In the genomic region with DNA sequence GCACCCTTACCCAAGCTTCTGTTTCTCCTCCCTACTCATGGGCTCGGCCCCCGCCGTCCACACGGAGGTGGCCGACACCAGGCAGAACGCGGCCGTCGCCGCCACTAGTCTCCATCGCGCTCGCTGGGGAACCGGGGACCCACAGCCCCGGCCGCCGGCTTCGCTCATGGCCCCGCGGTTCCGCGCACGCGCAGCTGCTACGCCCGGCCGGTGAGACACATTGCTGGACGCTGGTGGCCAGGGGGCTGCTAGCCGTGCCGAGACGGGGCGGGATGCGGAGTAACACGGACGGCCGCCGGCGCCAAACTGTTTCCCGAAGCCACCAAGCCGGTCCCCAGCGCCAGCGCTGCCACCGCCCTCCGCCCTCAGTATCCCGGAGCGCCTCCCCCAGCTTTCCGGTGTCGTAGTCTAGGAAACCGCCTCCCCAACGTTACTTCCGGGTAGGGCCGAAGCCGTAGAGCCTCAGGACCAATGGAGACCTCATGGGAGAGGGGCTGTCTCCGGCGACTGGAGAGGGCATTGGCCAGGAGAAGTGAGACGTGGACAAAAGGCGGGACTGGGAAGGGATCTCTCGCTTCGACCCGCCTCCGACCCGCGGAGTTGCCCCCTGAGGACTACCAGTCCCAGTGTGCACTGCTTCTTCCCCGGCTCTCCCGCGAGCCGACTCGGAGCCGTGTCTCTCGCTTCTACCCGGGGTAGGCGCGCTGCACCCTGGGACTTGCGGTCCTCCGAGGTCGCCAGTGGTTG, we compare ENCODE assay signal across 8 cellular contexts. TPM values are rescaled to one million over a fixed set of nuclear protein-coding genes. Genes with fewer than 3 reads are reported as not detected.
DNase-seq lines count a peak whose midpoint lies in the region; ATAC-seq and TF ChIP-seq lines count a peak whose summit lies in the region.

Gene EDEM3 (minus strand): TSS at position 380 of the 747 bp plus-strand sequence. CDS start 212 bp downstream, at position 168.

- peak; percentile 97 for TF ChIP-seq POLR2A in erythroblast (IDR thresholded peaks at IDR 0.05; ENCODE audit: low read length)

- H3K9ac ChIP-seq in mucosa of rectum (ENCODE audit: low read depth in 1 of 2, low read length in 2 of 2) = peak within 1 kb of the TSS; percentile 90 to 95

- peaks cover 3% of the 10 kb centered on the region for H3K27me3 ChIP-seq in Panc1 (ENCODE audit: control insufficient read depth, insufficient read depth, low read length)
- H3K27me3 ChIP-seq in mucosa of rectum (ENCODE audit: control insufficient read depth in 2 of 2, insufficient read depth in 2 of 2, low read length in 2 of 2) = no peaks in the 10 kb centered on the region

- DNase-seq in DMS53 (lab: John Stamatoyannopoulos, UW) (peak; percentile 100), KG1 (lab: John Stamatoyannopoulos, UW) (peak; percentile 91), Panc1 (ENCODE audit: low read depth, low spot score) (peak; percentile 96), erythroblast (lab: John Stamatoyannopoulos, UW) (peak; percentile 99)
- DNase-seq in activated T-cell treated with anti-CD3 and anti-CD28 coated beads, Interleukin-2, amount 50 U/mL, for 4 hours = peak; percentile 96
- DNase-seq in stimulated activated CD8-positive, alpha-beta memory T cell treated with anti-CD3 and anti-CD28 coated beads, Interleukin-4, amount 100 ng/mL, for 48 hours = peak; percentile 96

- H3K4me1 ChIP-seq in Panc1 (ENCODE audit: control insufficient read depth, insufficient read depth, low read length) = peaks cover 9% of the 10 kb centered on the region; the same call in 1 of the 2 replicates
- peaks cover 4 to 26% of the 10 kb centered on the region in 2 donors for H3K4me1 ChIP-seq in mucosa of rectum (ENCODE audit: control insufficient read depth in 2 of 2, insufficient read depth in 2 of 2, low read length in 2 of 2)

- in situ Hi-C loops in Panc1 (cut with HindIII; ENCODE audit: low pct_unique_long_range_greater_than_20kb, low sequenced_read_pairs) = no loop called here

- BruUV-seq in Panc1 (replicated peaks; lab: Mats Ljungman, UMichigan) = no TSS peak

- no peaks in the 10 kb centered on the region for H3K9me3 ChIP-seq in Panc1 (ENCODE audit: control insufficient read depth, insufficient read depth, low read depth, low read length)
- H3K9me3 ChIP-seq in mucosa of rectum (ENCODE audit: control insufficient read depth in 2 of 2, low read length in 2 of 2) = no peaks in the 10 kb centered on the region

- H3K4me3 ChIP-seq in Panc1 (ENCODE audit: low read depth in 2 of 2, low read length in 2 of 2) (peak within 1 kb of the TSS; percentile 77 to 79), mucosa of rectum (ENCODE audit: low read length in 2 of 2) (peak within 1 kb of the TSS; percentile 89 to 99)

- ATAC-seq in GM21723 (IDR thresholded peaks at IDR 0.05; ENCODE audit: unreplicated experiment) = peak; percentile 92
- peak; percentile 99 for ATAC-seq in Panc1
- peak; percentile 93 to 94 for ATAC-seq in activated T-cell treated with anti-CD3 and anti-CD28 coated beads, Interleukin-2, amount 50 U/mL, for 4 hours

- CTCF ChIA-PET in Panc1 (lab: Charles Lee) = no interaction called here

- no peak for TF ChIP-seq CTCF in Panc1 (IDR thresholded peaks at IDR 0.05)

- H3K9me3 Mint-ChIP-seq in activated T-cell treated with anti-CD3 and anti-CD28 coated beads, Interleukin-2, amount 50 U/mL, for 4 hours = no peaks in the 10 kb centered on the region

- peak within 1 kb of the TSS; percentile 82 for H3K27ac ChIP-seq in Panc1 (ENCODE audit: low read length)
- H3K27ac ChIP-seq in mucosa of rectum (ENCODE audit: low read depth in 2 of 2, low read length in 2 of 2) = peak within 1 kb of the TSS; percentile 95

- peaks cover 44% of the 10 kb centered on the region for H3K4me1 Mint-ChIP-seq in activated T-cell treated with anti-CD3 and anti-CD28 coated beads, Interleukin-2, amount 50 U/mL, for 4 hours (ENCODE audit: low read depth)

- POLR2A ChIA-PET in Panc1 (lab: Charles Lee) = interaction anchor here (0.6 kb wide), 1 partner anchor 158 kb away, joined by 3 read pairs; no protein-coding TSS in a partner anchor

- peaks cover 2% of the 10 kb centered on the region for H3K36me3 Mint-ChIP-seq in activated T-cell treated with anti-CD3 and anti-CD28 coated beads, Interleukin-2, amount 50 U/mL, for 4 hours (ENCODE audit: insufficient read depth)

- intact Hi-C loops in Panc1 (cut with micrococcal nuclease; ENCODE audit: unreplicated experiment) = no loop called here

- peaks cover 3% of the 10 kb centered on the region; the same call in 1 of the 2 replicates for H3K36me3 ChIP-seq in Panc1 (ENCODE audit: control insufficient read depth, insufficient read depth, low read length)
- no peaks in the 10 kb centered on the region for H3K36me3 ChIP-seq in mucosa of rectum (ENCODE audit: control insufficient read depth in 2 of 2, insufficient read depth in 2 of 2, low read length in 2 of 2)

- peaks cover 2% of the 10 kb centered on the region for H3K27me3 Mint-ChIP-seq in activated T-cell treated with anti-CD3 and anti-CD28 coated beads, Interleukin-2, amount 50 U/mL, for 4 hours (ENCODE audit: low read depth)

- H3K4me3 Mint-ChIP-seq in activated T-cell treated with anti-CD3 and anti-CD28 coated beads, Interleukin-2, amount 50 U/mL, for 4 hours = peak within 1 kb of the TSS; percentile 94

RNA-seq across cellular contexts. Expression of gene EDEM3, which starts in this region (rescaled TPM):
- total RNA-seq in Panc1 (2021; ENCODE audit: unreplicated experiment) = 17.4 TPM
- 10.5 TPM for polyA plus RNA-seq in Panc1 (2012; ENCODE audit: insufficient read length)
- 10 to 100 TPM; 18.0 to 20.4 (median 19.1) TPM for total RNA-seq in activated T-cell treated with anti-CD3 and anti-CD28 coated beads, Interleukin-2, amount 50 U/mL, for 4 hours

Comparison
In these comparisons a context has a peak if more than half of its experiments do, and no peak if none do; other contexts are left out.
1. Peak in every context shown above with its lines: DNase-seq, ATAC-seq, H3K4me3 ChIP-seq and H3K27ac ChIP-seq.